1 cellular context compared by ENCODE assay signal in the genomic region with DNA sequence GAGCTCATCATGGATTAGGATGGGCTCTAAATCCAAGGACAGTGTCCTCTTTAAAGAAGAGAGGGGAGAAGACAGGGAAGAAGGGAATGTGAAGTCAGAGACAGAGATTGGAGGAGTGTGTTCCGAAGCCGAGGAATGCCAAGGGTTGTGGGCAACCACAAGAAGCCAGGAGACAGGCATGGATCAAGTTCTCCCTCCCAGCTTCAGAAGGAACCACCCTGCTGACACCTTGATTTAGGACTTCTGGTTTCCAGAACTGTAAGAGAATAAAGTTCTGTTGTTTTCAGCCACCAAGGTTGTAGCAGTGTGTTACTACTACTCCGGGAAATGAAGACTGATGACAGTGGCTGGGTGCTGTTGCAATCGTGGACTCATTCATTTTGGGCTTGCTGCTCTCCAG.
TF ChIP-seq lines count a peak whose summit lies in the region.

No MANE protein-coding gene starts in this region.

TF ChIP-seq in H1, 55 proteins besides CTCF, POLR2A, EP300 and RAD21 (continued from another document):
- TF ChIP-seq, protein P1, sequence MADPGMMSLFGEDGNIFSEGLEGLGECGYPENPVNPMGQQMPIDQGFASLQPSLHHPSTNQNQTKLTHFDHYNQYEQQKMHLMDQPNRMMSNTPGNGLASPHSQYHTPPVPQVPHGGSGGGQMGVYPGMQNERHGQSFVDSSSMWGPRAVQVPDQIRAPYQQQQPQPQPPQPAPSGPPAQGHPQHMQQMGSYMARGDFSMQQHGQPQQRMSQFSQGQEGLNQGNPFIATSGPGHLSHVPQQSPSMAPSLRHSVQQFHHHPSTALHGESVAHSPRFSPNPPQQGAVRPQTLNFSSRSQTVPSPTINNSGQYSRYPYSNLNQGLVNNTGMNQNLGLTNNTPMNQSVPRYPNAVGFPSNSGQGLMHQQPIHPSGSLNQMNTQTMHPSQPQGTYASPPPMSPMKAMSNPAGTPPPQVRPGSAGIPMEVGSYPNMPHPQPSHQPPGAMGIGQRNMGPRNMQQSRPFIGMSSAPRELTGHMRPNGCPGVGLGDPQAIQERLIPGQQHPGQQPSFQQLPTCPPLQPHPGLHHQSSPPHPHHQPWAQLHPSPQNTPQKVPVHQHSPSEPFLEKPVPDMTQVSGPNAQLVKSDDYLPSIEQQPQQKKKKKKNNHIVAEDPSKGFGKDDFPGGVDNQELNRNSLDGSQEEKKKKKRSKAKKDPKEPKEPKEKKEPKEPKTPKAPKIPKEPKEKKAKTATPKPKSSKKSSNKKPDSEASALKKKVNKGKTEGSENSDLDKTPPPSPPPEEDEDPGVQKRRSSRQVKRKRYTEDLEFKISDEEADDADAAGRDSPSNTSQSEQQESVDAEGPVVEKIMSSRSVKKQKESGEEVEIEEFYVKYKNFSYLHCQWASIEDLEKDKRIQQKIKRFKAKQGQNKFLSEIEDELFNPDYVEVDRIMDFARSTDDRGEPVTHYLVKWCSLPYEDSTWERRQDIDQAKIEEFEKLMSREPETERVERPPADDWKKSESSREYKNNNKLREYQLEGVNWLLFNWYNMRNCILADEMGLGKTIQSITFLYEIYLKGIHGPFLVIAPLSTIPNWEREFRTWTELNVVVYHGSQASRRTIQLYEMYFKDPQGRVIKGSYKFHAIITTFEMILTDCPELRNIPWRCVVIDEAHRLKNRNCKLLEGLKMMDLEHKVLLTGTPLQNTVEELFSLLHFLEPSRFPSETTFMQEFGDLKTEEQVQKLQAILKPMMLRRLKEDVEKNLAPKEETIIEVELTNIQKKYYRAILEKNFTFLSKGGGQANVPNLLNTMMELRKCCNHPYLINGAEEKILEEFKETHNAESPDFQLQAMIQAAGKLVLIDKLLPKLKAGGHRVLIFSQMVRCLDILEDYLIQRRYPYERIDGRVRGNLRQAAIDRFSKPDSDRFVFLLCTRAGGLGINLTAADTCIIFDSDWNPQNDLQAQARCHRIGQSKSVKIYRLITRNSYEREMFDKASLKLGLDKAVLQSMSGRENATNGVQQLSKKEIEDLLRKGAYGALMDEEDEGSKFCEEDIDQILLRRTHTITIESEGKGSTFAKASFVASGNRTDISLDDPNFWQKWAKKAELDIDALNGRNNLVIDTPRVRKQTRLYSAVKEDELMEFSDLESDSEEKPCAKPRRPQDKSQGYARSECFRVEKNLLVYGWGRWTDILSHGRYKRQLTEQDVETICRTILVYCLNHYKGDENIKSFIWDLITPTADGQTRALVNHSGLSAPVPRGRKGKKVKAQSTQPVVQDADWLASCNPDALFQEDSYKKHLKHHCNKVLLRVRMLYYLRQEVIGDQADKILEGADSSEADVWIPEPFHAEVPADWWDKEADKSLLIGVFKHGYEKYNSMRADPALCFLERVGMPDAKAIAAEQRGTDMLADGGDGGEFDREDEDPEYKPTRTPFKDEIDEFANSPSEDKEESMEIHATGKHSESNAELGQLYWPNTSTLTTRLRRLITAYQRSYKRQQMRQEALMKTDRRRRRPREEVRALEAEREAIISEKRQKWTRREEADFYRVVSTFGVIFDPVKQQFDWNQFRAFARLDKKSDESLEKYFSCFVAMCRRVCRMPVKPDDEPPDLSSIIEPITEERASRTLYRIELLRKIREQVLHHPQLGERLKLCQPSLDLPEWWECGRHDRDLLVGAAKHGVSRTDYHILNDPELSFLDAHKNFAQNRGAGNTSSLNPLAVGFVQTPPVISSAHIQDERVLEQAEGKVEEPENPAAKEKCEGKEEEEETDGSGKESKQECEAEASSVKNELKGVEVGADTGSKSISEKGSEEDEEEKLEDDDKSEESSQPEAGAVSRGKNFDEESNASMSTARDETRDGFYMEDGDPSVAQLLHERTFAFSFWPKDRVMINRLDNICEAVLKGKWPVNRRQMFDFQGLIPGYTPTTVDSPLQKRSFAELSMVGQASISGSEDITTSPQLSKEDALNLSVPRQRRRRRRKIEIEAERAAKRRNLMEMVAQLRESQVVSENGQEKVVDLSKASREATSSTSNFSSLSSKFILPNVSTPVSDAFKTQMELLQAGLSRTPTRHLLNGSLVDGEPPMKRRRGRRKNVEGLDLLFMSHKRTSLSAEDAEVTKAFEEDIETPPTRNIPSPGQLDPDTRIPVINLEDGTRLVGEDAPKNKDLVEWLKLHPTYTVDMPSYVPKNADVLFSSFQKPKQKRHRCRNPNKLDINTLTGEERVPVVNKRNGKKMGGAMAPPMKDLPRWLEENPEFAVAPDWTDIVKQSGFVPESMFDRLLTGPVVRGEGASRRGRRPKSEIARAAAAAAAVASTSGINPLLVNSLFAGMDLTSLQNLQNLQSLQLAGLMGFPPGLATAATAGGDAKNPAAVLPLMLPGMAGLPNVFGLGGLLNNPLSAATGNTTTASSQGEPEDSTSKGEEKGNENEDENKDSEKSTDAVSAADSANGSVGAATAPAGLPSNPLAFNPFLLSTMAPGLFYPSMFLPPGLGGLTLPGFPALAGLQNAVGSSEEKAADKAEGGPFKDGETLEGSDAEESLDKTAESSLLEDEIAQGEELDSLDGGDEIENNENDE (IDR thresholded peaks at IDR 0.05; ENCODE audit: insufficient replicate concordance, low read length), result no peak
TF ChIP-seq in H1: peak in this region for 0.
